In genomic region chr21:44365967-44366585, GRCh38 we compare ENCODE assay signal across 24 cellular contexts. TPM values are rescaled to one million over a fixed set of nuclear protein-coding genes. Genes with fewer than 3 reads are reported as not detected.
"Had no signal": no experiment of that assay in that cellular context is flagged by ENCODE, and none has a peak within 500 bp of the region (broad histone marks: within the 10 kb centered on the region; RNA-seq: fewer than 3 reads in every experiment).

No MANE protein-coding gene starts in this region.

- H3K36me3 ChIP-seq: cardiac muscle cell, neural progenitor cell, prostate gland, stomach, thoracic aorta had no signal

- H3K4me1 Mint-ChIP-seq: activated CD4-positive, alpha-beta memory T cell treated with anti-CD3 and anti-CD28 coated beads, Interleukin-2, amount 10 ng/mL, durations not matched to agents 7 days and 5 days; activated CD8-positive, alpha-beta memory T cell treated with anti-CD3 and anti-CD28 coated beads, Interleukin-2, amount 10 ng/mL, durations not matched to agents 7 days and 5 days; neural progenitor cell had no signal

- H3K9ac ChIP-seq: neural progenitor cell had no signal

- ATAC-seq: activated CD4-positive, CD25-positive, alpha-beta regulatory T cell treated with anti-CD3 and anti-CD28 coated beads, Interleukin-2, amount 50 U/mL, for 24 hours; activated CD8-positive, alpha-beta memory T cell treated with anti-CD3 and anti-CD28 coated beads, Interleukin-2, amount 10 ng/mL, durations not matched to agents 7 days and 5 days; body of pancreas; mucosa of descending colon; Right ventricle myocardium inferior; stimulated activated memory B cell treated with anti-CD40 and anti-IgM and Interleukin-4, amounts not matched to agents 10 μg/mL and 1 μg/mL and 100 μg/mL, for 72 hours had no signal

- H3K4me1 ChIP-seq: prostate gland had no signal

- DNase-seq: activated CD4-positive, alpha-beta memory T cell treated with anti-CD3 and anti-CD28 coated beads, Interleukin-2, amount 10 ng/mL, durations not matched to agents 7 days and 5 days; activated CD4-positive, alpha-beta T cell treated with anti-CD3 and anti-CD28 coated beads, Interleukin-2, amount 10 ng/mL, durations not matched to agents 24 days and 14 days; activated CD8-positive, alpha-beta memory T cell treated with anti-CD3 and anti-CD28 coated beads, Interleukin-2, amount 10 ng/mL, durations not matched to agents 7 days and 5 days; activated naive CD4-positive, alpha-beta T cell treated with anti-CD3 and anti-CD28 coated beads for 36 hours; activated T-cell treated with anti-CD3 and anti-CD28 coated beads for 4 hours; body of pancreas; effector CD8-positive, alpha-beta T cell; foreskin melanocyte; mesenchymal stem cell; mucosa of descending colon; stomach had no signal

- H3K9me3 ChIP-seq: body of pancreas, mucosa of descending colon, prostate gland, thoracic aorta had no signal

- H3K36me3 Mint-ChIP-seq: neural progenitor cell, type B pancreatic cell had no signal

- H3K4me3 ChIP-seq: body of pancreas, cardiac muscle cell, mucosa of descending colon, neural progenitor cell, prostate gland, skin epidermis, stomach, thoracic aorta had no signal

- H3K27me3 Mint-ChIP-seq: activated CD4-positive, alpha-beta T cell treated with anti-CD3 and anti-CD28 coated beads, Interleukin-2, amount 10 ng/mL, durations not matched to agents 24 days and 14 days; stimulated activated memory B cell treated with anti-CD40 and anti-IgM and Interleukin-4, amounts not matched to agents 10 μg/mL and 1 μg/mL and 100 μg/mL, for 72 hours had no signal

- H3K9me3 Mint-ChIP-seq: type B pancreatic cell had no signal

- H3K27me3 ChIP-seq: body of pancreas had no signal

- H3K4me3 Mint-ChIP-seq: activated CD4-positive, alpha-beta memory T cell treated with anti-CD3 and anti-CD28 coated beads, Interleukin-2, amount 10 ng/mL, durations not matched to agents 7 days and 5 days; activated CD4-positive, alpha-beta T cell treated with anti-CD3 and anti-CD28 coated beads, Interleukin-2, amount 10 ng/mL, durations not matched to agents 24 days and 14 days; activated CD8-positive, alpha-beta memory T cell treated with anti-CD3 and anti-CD28 coated beads, Interleukin-2, amount 10 ng/mL, durations not matched to agents 7 days and 5 days; activated naive CD4-positive, alpha-beta T cell treated with anti-CD3 and anti-CD28 coated beads for 36 hours; neural progenitor cell; stimulated activated memory B cell treated with anti-CD40 and anti-IgM and Interleukin-4, amounts not matched to agents 10 μg/mL and 1 μg/mL and 100 μg/mL, for 72 hours; T-helper 2 cell treated with Interferon-gamma antibody and Interleukin-4, amounts not matched to agents 5 μg/mL and 100 μg/mL, for 36 hours; type B pancreatic cell had no signal

- H3K27ac ChIP-seq: body of pancreas, cardiac muscle cell, neural progenitor cell, prostate gland, skin epidermis, stomach, thoracic aorta, VCaP had no signal

- H3K4me2 ChIP-seq: neural progenitor cell had no signal

- H2AFZ ChIP-seq: neural progenitor cell had no signal

- H3K27ac Mint-ChIP-seq: activated CD4-positive, alpha-beta memory T cell treated with anti-CD3 and anti-CD28 coated beads, Interleukin-2, amount 10 ng/mL, durations not matched to agents 7 days and 5 days; activated CD4-positive, alpha-beta T cell treated with anti-CD3 and anti-CD28 coated beads, Interleukin-2, amount 10 ng/mL, durations not matched to agents 24 days and 14 days; activated CD8-positive, alpha-beta memory T cell treated with anti-CD3 and anti-CD28 coated beads, Interleukin-2, amount 10 ng/mL, durations not matched to agents 7 days and 5 days; activated naive CD4-positive, alpha-beta T cell treated with anti-CD3 and anti-CD28 coated beads for 36 hours; activated T-helper 2 cell treated with anti-CD3 and anti-CD28 coated beads, Interferon-gamma antibody, Interleukin-2, Interleukin-4, amounts not matched to agents 10 μg/mL and 5 μg/mL and 100 μg/mL, durations not matched to agents 14 hours and 24 hours and 36 hours; neural progenitor cell; stimulated activated memory B cell treated with anti-CD40 and anti-IgM and Interleukin-4, amounts not matched to agents 10 μg/mL and 1 μg/mL and 100 μg/mL, for 72 hours; T-helper 2 cell treated with Interferon-gamma antibody and Interleukin-4, amounts not matched to agents 5 μg/mL and 100 μg/mL, for 36 hours; type B pancreatic cell had no signal

RNA-seq across cellular contexts. Expression of gene TRPM2, which starts 12.7 kb away (rescaled TPM):
- total RNA-seq: cardiac muscle cell, osteocyte had no signal
- polyA plus RNA-seq: cardiac muscle cell had no signal
